1 cellular context compared by ENCODE assay signal in the genomic region with DNA sequence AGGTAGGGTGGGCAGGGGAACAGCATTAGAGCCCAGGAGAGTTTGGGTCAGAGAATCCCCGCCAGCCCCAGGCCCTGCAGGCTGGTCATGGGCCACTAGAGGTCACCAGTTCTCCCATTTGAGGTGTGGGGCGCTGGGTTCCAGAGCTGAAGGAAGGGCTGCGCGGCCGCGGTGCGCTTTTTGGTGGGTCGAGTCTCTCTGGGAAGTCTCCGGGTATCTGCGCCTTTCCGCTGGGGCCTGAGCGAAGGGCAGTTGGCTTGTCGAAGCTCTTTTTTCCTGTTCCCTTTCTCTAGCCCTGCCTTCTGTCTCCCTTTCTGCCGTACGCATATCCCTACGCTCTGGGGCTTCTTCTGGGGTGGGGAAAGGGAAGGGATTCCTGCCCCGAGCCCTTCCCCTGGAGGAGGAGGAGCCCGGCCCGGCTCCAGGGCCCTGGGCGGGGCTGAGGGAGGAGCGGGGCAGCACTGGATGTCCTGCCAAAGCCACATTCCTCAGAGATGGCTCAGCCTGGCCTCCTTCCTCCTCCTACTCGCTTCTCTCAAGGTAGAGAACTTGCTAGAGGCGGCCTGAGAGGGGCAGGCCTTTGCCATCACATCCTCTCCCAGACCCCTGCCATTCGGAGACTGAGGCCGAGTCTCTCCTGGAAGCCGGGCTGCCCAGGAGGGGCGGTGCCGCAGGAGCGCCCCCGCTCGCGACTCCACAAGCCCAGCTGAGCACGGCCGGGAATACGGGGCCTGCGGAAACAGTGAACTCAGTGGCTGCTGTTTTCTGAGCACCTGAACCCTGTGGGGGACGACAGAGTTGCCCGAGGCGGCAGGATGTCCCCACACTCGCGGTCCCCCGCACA.
TF ChIP-seq lines count a peak whose summit lies in the region.

No MANE protein-coding gene starts in this region.

TF ChIP-seq in HepG2, 621 proteins besides CTCF, POLR2A, EP300 and RAD21 (continued from another document and continues in another):
- TF ChIP-seq, protein P1, sequence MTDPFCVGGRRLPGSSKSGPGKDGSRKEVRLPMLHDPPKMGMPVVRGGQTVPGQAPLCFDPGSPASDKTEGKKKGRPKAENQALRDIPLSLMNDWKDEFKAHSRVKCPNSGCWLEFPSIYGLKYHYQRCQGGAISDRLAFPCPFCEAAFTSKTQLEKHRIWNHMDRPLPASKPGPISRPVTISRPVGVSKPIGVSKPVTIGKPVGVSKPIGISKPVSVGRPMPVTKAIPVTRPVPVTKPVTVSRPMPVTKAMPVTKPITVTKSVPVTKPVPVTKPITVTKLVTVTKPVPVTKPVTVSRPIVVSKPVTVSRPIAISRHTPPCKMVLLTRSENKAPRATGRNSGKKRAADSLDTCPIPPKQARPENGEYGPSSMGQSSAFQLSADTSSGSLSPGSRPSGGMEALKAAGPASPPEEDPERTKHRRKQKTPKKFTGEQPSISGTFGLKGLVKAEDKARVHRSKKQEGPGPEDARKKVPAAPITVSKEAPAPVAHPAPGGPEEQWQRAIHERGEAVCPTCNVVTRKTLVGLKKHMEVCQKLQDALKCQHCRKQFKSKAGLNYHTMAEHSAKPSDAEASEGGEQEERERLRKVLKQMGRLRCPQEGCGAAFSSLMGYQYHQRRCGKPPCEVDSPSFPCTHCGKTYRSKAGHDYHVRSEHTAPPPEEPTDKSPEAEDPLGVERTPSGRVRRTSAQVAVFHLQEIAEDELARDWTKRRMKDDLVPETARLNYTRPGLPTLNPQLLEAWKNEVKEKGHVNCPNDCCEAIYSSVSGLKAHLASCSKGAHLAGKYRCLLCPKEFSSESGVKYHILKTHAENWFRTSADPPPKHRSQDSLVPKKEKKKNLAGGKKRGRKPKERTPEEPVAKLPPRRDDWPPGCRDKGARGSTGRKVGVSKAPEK (CRISPR knock-in tag; IDR thresholded peaks at IDR 0.05; ENCODE audit: borderline replicate concordance) = no peak
- TF ChIP-seq ZNF263 (CRISPR knock-in tag; IDR thresholded peaks at IDR 0.05) = peak; percentile 82
- TF ChIP-seq ZNF224 (CRISPR knock-in tag; IDR thresholded peaks at IDR 0.05) = 0 out of 2 replicates have a peak, but pooled peaks have one; percentile 40
- TF ChIP-seq RBM22 (optimal IDR thresholded peaks at IDR 0.05; ENCODE audit: low read length) = no peak
- no peak for TF ChIP-seq KDM6A (CRISPR knock-in tag; IDR thresholded peaks at IDR 0.05; ENCODE audit: low read depth)
- no peak for TF ChIP-seq ZFP36 (IDR thresholded peaks at IDR 0.05; ENCODE audit: borderline replicate concordance, low read depth, low read length, partially characterized antibody)
- TF ChIP-seq, protein P2, sequence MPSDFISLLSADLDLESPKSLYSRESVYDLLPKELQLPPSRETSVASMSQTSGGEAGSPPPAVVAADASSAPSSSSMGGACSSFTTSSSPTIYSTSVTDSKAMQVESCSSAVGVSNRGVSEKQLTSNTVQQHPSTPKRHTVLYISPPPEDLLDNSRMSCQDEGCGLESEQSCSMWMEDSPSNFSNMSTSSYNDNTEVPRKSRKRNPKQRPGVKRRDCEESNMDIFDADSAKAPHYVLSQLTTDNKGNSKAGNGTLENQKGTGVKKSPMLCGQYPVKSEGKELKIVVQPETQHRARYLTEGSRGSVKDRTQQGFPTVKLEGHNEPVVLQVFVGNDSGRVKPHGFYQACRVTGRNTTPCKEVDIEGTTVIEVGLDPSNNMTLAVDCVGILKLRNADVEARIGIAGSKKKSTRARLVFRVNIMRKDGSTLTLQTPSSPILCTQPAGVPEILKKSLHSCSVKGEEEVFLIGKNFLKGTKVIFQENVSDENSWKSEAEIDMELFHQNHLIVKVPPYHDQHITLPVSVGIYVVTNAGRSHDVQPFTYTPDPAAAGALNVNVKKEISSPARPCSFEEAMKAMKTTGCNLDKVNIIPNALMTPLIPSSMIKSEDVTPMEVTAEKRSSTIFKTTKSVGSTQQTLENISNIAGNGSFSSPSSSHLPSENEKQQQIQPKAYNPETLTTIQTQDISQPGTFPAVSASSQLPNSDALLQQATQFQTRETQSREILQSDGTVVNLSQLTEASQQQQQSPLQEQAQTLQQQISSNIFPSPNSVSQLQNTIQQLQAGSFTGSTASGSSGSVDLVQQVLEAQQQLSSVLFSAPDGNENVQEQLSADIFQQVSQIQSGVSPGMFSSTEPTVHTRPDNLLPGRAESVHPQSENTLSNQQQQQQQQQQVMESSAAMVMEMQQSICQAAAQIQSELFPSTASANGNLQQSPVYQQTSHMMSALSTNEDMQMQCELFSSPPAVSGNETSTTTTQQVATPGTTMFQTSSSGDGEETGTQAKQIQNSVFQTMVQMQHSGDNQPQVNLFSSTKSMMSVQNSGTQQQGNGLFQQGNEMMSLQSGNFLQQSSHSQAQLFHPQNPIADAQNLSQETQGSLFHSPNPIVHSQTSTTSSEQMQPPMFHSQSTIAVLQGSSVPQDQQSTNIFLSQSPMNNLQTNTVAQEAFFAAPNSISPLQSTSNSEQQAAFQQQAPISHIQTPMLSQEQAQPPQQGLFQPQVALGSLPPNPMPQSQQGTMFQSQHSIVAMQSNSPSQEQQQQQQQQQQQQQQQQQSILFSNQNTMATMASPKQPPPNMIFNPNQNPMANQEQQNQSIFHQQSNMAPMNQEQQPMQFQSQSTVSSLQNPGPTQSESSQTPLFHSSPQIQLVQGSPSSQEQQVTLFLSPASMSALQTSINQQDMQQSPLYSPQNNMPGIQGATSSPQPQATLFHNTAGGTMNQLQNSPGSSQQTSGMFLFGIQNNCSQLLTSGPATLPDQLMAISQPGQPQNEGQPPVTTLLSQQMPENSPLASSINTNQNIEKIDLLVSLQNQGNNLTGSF (CRISPR knock-in tag; IDR thresholded peaks at IDR 0.05) = peak; percentile 52; the same call in 1 of the 2 replicates
- TF ChIP-seq NR2F6 (IDR thresholded peaks at IDR 0.05) = no peak; the same call in 1 of the 2 replicates
- TF ChIP-seq NR2F6 (CRISPR knock-in tag; IDR thresholded peaks at IDR 0.05) = no peak
- peak; percentile 64 for TF ChIP-seq ZEB1 (IDR thresholded peaks at IDR 0.05; ENCODE audit: insufficient replicate concordance, low read depth)
- no peak; the same call in 1 of the 2 replicates for TF ChIP-seq GFI1 (CRISPR knock-in tag; IDR thresholded peaks at IDR 0.05; ENCODE audit: borderline replicate concordance)
- TF ChIP-seq ARNTL (CRISPR knock-in tag; IDR thresholded peaks at IDR 0.05) = no peak
- TF ChIP-seq, protein P3, sequence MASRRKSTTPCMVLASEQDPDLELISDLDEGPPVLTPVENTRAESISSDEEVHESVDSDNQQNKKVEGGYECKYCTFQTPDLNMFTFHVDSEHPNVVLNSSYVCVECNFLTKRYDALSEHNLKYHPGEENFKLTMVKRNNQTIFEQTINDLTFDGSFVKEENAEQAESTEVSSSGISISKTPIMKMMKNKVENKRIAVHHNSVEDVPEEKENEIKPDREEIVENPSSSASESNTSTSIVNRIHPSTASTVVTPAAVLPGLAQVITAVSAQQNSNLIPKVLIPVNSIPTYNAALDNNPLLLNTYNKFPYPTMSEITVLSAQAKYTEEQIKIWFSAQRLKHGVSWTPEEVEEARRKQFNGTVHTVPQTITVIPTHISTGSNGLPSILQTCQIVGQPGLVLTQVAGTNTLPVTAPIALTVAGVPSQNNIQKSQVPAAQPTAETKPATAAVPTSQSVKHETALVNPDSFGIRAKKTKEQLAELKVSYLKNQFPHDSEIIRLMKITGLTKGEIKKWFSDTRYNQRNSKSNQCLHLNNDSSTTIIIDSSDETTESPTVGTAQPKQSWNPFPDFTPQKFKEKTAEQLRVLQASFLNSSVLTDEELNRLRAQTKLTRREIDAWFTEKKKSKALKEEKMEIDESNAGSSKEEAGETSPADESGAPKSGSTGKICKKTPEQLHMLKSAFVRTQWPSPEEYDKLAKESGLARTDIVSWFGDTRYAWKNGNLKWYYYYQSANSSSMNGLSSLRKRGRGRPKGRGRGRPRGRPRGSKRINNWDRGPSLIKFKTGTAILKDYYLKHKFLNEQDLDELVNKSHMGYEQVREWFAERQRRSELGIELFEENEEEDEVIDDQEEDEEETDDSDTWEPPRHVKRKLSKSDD (CRISPR knock-in tag; IDR thresholded peaks at IDR 0.05; ENCODE audit: low read depth) = no peak
- peak; percentile 26 for TF ChIP-seq HDAC1 (CRISPR knock-in tag; IDR thresholded peaks at IDR 0.05)
- TF ChIP-seq ZNF781 (CRISPR knock-in tag; IDR thresholded peaks at IDR 0.05; ENCODE audit: borderline replicate concordance, not compliant biosample characterization) = no peak
- no peak for TF ChIP-seq CREM (IDR thresholded peaks at IDR 0.05)
- no peak for TF ChIP-seq CREM (CRISPR knock-in tag; IDR thresholded peaks at IDR 0.05)
- no peak for TF ChIP-seq FLYWCH1 (CRISPR knock-in tag; IDR thresholded peaks at IDR 0.05)
- TF ChIP-seq HNRNPLL (IDR thresholded peaks at IDR 0.05; ENCODE audit: low read depth, low read length, poor library complexity, severe bottlenecking) = peak; percentile 76
- peak; percentile 8 for TF ChIP-seq SRSF1 (optimal IDR thresholded peaks at IDR 0.05; ENCODE audit: low read depth, low read length)
- TF ChIP-seq, protein P4, sequence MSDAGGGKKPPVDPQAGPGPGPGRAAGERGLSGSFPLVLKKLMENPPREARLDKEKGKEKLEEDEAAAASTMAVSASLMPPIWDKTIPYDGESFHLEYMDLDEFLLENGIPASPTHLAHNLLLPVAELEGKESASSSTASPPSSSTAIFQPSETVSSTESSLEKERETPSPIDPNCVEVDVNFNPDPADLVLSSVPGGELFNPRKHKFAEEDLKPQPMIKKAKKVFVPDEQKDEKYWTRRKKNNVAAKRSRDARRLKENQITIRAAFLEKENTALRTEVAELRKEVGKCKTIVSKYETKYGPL (CRISPR knock-in tag; IDR thresholded peaks at IDR 0.05) = no peak
- no peak for TF ChIP-seq ZNF737 (CRISPR knock-in tag; IDR thresholded peaks at IDR 0.05; ENCODE audit: borderline replicate concordance)
- TF ChIP-seq ZBTB38 (CRISPR knock-in tag; IDR thresholded peaks at IDR 0.05) = no peak
- no peak for TF ChIP-seq DPF2 (CRISPR knock-in tag; IDR thresholded peaks at IDR 0.05; ENCODE audit: borderline replicate concordance, low read depth)
- TF ChIP-seq, protein P5, sequence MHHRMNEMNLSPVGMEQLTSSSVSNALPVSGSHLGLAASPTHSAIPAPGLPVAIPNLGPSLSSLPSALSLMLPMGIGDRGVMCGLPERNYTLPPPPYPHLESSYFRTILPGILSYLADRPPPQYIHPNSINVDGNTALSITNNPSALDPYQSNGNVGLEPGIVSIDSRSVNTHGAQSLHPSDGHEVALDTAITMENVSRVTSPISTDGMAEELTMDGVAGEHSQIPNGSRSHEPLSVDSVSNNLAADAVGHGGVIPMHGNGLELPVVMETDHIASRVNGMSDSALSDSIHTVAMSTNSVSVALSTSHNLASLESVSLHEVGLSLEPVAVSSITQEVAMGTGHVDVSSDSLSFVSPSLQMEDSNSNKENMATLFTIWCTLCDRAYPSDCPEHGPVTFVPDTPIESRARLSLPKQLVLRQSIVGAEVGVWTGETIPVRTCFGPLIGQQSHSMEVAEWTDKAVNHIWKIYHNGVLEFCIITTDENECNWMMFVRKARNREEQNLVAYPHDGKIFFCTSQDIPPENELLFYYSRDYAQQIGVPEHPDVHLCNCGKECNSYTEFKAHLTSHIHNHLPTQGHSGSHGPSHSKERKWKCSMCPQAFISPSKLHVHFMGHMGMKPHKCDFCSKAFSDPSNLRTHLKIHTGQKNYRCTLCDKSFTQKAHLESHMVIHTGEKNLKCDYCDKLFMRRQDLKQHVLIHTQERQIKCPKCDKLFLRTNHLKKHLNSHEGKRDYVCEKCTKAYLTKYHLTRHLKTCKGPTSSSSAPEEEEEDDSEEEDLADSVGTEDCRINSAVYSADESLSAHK (CRISPR knock-in tag; IDR thresholded peaks at IDR 0.05; ENCODE audit: borderline replicate concordance) = no peak
- TF ChIP-seq PTBP1 (IDR thresholded peaks at IDR 0.05; ENCODE audit: low read depth, low read length, poor library complexity, severe bottlenecking) = no peak
- TF ChIP-seq HOXD1 (CRISPR knock-in tag; IDR thresholded peaks at IDR 0.05) = no peak
- TF ChIP-seq, protein P6, sequence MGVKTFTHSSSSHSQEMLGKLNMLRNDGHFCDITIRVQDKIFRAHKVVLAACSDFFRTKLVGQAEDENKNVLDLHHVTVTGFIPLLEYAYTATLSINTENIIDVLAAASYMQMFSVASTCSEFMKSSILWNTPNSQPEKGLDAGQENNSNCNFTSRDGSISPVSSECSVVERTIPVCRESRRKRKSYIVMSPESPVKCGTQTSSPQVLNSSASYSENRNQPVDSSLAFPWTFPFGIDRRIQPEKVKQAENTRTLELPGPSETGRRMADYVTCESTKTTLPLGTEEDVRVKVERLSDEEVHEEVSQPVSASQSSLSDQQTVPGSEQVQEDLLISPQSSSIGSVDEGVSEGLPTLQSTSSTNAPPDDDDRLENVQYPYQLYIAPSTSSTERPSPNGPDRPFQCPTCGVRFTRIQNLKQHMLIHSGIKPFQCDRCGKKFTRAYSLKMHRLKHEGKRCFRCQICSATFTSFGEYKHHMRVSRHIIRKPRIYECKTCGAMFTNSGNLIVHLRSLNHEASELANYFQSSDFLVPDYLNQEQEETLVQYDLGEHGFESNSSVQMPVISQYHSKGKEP (CRISPR knock-in tag; IDR thresholded peaks at IDR 0.05) = no peak
- TF ChIP-seq ZBTB42 (CRISPR knock-in tag; IDR thresholded peaks at IDR 0.05) = no peak
- TF ChIP-seq, protein P7, sequence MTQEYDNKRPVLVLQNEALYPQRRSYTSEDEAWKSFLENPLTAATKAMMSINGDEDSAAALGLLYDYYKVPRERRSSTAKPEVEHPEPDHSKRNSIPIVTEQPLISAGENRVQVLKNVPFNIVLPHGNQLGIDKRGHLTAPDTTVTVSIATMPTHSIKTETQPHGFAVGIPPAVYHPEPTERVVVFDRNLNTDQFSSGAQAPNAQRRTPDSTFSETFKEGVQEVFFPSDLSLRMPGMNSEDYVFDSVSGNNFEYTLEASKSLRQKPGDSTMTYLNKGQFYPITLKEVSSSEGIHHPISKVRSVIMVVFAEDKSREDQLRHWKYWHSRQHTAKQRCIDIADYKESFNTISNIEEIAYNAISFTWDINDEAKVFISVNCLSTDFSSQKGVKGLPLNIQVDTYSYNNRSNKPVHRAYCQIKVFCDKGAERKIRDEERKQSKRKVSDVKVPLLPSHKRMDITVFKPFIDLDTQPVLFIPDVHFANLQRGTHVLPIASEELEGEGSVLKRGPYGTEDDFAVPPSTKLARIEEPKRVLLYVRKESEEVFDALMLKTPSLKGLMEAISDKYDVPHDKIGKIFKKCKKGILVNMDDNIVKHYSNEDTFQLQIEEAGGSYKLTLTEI (CRISPR knock-in tag; conservative IDR thresholded peaks at IDR 0.05) = no peak
- TF ChIP-seq, protein P8, sequence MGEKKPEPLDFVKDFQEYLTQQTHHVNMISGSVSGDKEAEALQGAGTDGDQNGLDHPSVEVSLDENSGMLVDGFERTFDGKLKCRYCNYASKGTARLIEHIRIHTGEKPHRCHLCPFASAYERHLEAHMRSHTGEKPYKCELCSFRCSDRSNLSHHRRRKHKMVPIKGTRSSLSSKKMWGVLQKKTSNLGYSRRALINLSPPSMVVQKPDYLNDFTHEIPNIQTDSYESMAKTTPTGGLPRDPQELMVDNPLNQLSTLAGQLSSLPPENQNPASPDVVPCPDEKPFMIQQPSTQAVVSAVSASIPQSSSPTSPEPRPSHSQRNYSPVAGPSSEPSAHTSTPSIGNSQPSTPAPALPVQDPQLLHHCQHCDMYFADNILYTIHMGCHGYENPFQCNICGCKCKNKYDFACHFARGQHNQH (CRISPR knock-in tag; IDR thresholded peaks at IDR 0.05) = no peak
- TF ChIP-seq ZFP1 (CRISPR knock-in tag; IDR thresholded peaks at IDR 0.05) = no peak
- TF ChIP-seq, protein P9, sequence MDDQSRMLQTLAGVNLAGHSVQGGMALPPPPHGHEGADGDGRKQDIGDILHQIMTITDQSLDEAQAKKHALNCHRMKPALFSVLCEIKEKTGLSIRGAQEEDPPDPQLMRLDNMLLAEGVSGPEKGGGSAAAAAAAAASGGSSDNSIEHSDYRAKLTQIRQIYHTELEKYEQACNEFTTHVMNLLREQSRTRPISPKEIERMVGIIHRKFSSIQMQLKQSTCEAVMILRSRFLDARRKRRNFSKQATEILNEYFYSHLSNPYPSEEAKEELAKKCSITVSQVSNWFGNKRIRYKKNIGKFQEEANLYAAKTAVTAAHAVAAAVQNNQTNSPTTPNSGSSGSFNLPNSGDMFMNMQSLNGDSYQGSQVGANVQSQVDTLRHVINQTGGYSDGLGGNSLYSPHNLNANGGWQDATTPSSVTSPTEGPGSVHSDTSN (CRISPR knock-in tag; IDR thresholded peaks at IDR 0.05; ENCODE audit: borderline replicate concordance) = no peak
- no peak for TF ChIP-seq GTF3A (CRISPR knock-in tag; conservative IDR thresholded peaks at IDR 0.05)
